Comparison of ENCODE assay signal across 16 cellular contexts in the genomic region with DNA sequence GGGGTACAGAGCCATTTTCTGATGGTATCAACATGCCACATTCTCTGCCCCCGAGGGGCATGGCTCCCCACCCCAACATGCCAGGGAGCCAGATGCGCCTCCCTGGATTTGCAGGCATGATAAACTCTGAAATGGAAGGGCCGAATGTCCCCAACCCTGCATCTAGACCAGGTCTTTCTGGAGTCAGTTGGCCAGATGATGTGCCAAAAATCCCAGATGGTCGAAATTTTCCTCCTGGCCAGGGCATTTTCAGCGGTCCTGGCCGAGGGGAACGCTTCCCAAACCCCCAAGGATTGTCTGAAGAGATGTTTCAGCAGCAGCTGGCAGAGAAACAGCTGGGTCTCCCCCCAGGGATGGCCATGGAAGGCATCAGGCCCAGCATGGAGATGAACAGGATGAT. TPM values are rescaled to one million over a fixed set of nuclear protein-coding genes. Genes with fewer than 3 reads are reported as not detected.
DNase-seq lines count a peak whose midpoint lies in the region; ATAC-seq and TF ChIP-seq lines count a peak whose summit lies in the region.
"Had no signal": no experiment of that assay in that cellular context is flagged by ENCODE, and none has a peak within 500 bp of the region (broad histone marks: within the 10 kb centered on the region; RNA-seq: fewer than 3 reads in every experiment).

No MANE protein-coding gene starts in this region.

- H3K4me1 ChIP-seq in DND-41 (ENCODE audit: insufficient read depth, low read length) (peaks cover 36% of the 10 kb centered on the region), lower lobe of right lung (peaks cover 9% of the 10 kb centered on the region)
- H3K4me1 ChIP-seq: HAP-1 had no signal

- H3K9me3 ChIP-seq in DND-41 (ENCODE audit: insufficient read depth, low read length, severe bottlenecking) (no peaks in the 10 kb centered on the region), lower lobe of right lung (no peaks in the 10 kb centered on the region)
- H3K9me3 ChIP-seq: HAP-1 had no signal

- DNase-seq in DND-41 (no peak), G401 (ENCODE audit: low spot score) (peak; percentile 57), cerebellum (ENCODE audit: low spot score) (peak; percentile 56), NCI-H1048 (lab: John Stamatoyannopoulos, UW) (no peak), lower lobe of right lung (no peak)
- DNase-seq in activated naive CD4-positive, alpha-beta T cell treated with anti-CD3 and anti-CD28 coated beads, Interleukin-2, amount 50 U/mL, for 16 hours, result no peak
- DNase-seq: Calu3; CD4-positive, alpha-beta memory T cell; COR-L47; DMS53; DMS79 treated with DMSO at 0.1 percent for 48 hours; GDM1; HFFc6 had no signal

- TF ChIP-seq CTCF in DND-41 (IDR thresholded peaks at IDR 0.05; ENCODE audit: borderline replicate concordance, extremely low read depth, low read length, poor library complexity, severe bottlenecking) (no peak), lower lobe of right lung (IDR thresholded peaks at IDR 0.05) (no peak)

- no peak overlapping the region for H3K4me2 ChIP-seq in DND-41 (ENCODE audit: insufficient read depth, low read length)
- H3K4me2 ChIP-seq: GM23338 had no signal

- H3K79me2 ChIP-seq in DND-41 (ENCODE audit: insufficient read depth, low read length), result no peaks in the 10 kb centered on the region

- H3K27ac ChIP-seq in DND-41 (ENCODE audit: low read length) (peak overlapping the region; percentile 66), lower lobe of right lung (no peak overlapping the region)

- intact Hi-C loops in lower lobe of right lung (cut with DNase I), result loop anchor here (10.0 kb wide), 1 partner anchor 115 kb away; no protein-coding TSS in a partner anchor

- H3K36me3 ChIP-seq in DND-41 (ENCODE audit: insufficient read depth, low read length), result peaks cover 63% of the 10 kb centered on the region
- H3K36me3 ChIP-seq in lower lobe of right lung, result peaks cover 82% of the 10 kb centered on the region

- H3K4me3 ChIP-seq in DND-41 (ENCODE audit: low read depth in 1 of 2, low read length in 2 of 2) (no peak overlapping the region), lower lobe of right lung (no peak overlapping the region)
- H3K4me3 ChIP-seq: GM12878, GM23338, HAP-1 had no signal

- H3K27me3 ChIP-seq in DND-41 (ENCODE audit: insufficient read depth, low read length, poor library complexity) (no peaks in the 10 kb centered on the region), lower lobe of right lung (ENCODE audit: low read depth) (no peaks in the 10 kb centered on the region)

- in situ Hi-C loops in G401 (cut with HindIII; ENCODE audit: low sequenced_read_pairs), result no loop called here

- no peaks in the 10 kb centered on the region for H4K20me1 ChIP-seq in DND-41 (ENCODE audit: insufficient read depth, low read length)

- ATAC-seq in DND-41 (ENCODE audit: insufficient read depth, low read depth) (no peak), lower lobe of right lung (no peak)
- ATAC-seq: GM12878, GM23338 had no signal

- no peak overlapping the region for H2AFZ ChIP-seq in DND-41 (ENCODE audit: low read depth, low read length)
- H2AFZ ChIP-seq: GM23338 had no signal

- no peak overlapping the region for H3K9ac ChIP-seq in DND-41 (ENCODE audit: low read depth, low read length)

RNA-seq across cellular contexts. Expression of a gene that starts 50.6 kb away (rescaled TPM):
- 25.2 and 25.4 TPM in 2 replicates for total RNA-seq in G401 (2014; rRNA removed; shearing (Covaris generic))
- total RNA-seq in cerebellum, result 9.2 TPM
- total RNA-seq in lower lobe of right lung, result 16.4 TPM

Comparison
In these comparisons a context has a peak if more than half of its experiments do, and no peak if none do; other contexts are left out.
1. DNase-seq: peak in G401 (single experiment) and cerebellum (single experiment); none in DND-41 (single experiment), NCI-H1048 (single experiment), activated naive CD4-positive, alpha-beta T cell treated with anti-CD3 and anti-CD28 coated beads, Interleukin-2, amount 50 U/mL, for 16 hours (single experiment) and lower lobe of right lung (single experiment).